26 cellular contexts compared by ENCODE assay signal in the genomic region with DNA sequence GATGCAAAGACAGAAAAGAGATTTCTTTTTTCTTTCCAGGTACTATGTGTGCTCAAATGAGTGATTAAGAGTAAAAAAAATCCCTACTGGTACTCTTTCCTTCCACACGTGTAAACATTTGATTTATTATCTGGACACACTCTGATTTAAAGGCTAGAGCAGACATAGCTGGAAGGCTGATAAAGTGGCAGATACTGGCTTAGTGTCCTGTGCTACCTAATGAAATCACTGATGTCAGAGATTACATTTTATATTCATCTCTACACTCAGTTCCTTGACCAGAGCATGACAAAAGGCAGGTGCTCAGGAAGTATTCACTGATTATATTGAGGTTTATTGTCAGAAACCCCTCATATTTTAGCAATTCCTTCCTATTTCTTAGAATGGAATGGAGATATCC.
DNase-seq lines count a peak whose midpoint lies in the region; ATAC-seq, FAIRE-seq and TF ChIP-seq lines count a peak whose summit lies in the region.
"Had no signal": no experiment of that assay in that cellular context is flagged by ENCODE, and none has a peak within 500 bp of the region (broad histone marks: within the 10 kb centered on the region; RNA-seq: fewer than 3 reads in every experiment).

No MANE protein-coding gene starts in this region.

- no peak for ATAC-seq in K562
- ATAC-seq in activated CD4-positive, CD25-positive, alpha-beta regulatory T cell treated with anti-CD3 and anti-CD28 coated beads, Interleukin-2, amount 50 U/mL, for 24 hours, result no peak
- ATAC-seq in HG03045 (IDR thresholded peaks at IDR 0.05; ENCODE audit: unreplicated experiment), result no peak
- ATAC-seq: A549, GM12878, GM23338, HCT116 had no signal

- DNase-seq in RPMI7951 (ENCODE audit: low read depth) (peak; percentile 17), SK-N-SH (no peak), K562 (ENCODE audit: extremely low read depth in 1 of 4, low spot score in 3 of 4) (no peak), middle frontal gyrus (ENCODE audit: extremely low spot score, low spot score) (no peak), NCI-H510A (lab: John Stamatoyannopoulos, UW) (no peak)
- DNase-seq: 8988T; ACHN; AML-193; BE2C; CD4-positive, alpha-beta T cell; CD8-positive, alpha-beta memory T cell; DMS 273 treated with DMSO at 0.1 percent for 48 hours; DMS79; EL; GDM1; H9 had no signal

- TF ChIP-seq CTCF in 22Rv1 (IDR thresholded peaks at IDR 0.05) (no peak), SK-N-SH (IDR thresholded peaks at IDR 0.05) (no peak), K562 (IDR thresholded peaks at IDR 0.05 in 2 of 3, conservative IDR thresholded peaks at IDR 0.05 in 1 of 3; ENCODE audit: insufficient read depth in 2 of 3, low read depth in 1 of 3, low read length in 3 of 3) (no peak)

- CTCF ChIA-PET in SK-N-SH (lab: Yijun Ruan, JAX) (interaction anchor here (1.2 kb wide), 1 partner anchor 152 kb away, joined by 3 read pairs; no protein-coding TSS in a partner anchor), K562 (lab: Yijun Ruan, JAX; ENCODE audit: low intra/inter-chr PET ratio) (no interaction called here)

- H3K27ac ChIP-seq in 22Rv1 (peak overlapping the region; percentile 24; the same call in 1 of the 2 replicates), SK-N-SH (ENCODE audit: low read depth in 2 of 2, low read length in 1 of 2) (no peak overlapping the region), K562 (ENCODE audit: extremely low read depth, low read depth, low read length) (no peak overlapping the region)
- H3K27ac ChIP-seq: A549; BLaER1 treated with 17β-estradiol and CSF1 and Interleukin-3, amounts not matched to agents 10 nM and 100 nM had no signal

- no peaks in the 10 kb centered on the region for H3F3A ChIP-seq in SK-N-SH (replicated peaks; ENCODE audit: insufficient read depth)

- WGBS in SK-N-SH (ENCODE audit: low lambda C conversion rate), result 19% methylated on average over 1 of the region's 1 CpG
- 0% methylated on average over 1 of the region's 1 CpG for WGBS in K562 (ENCODE audit: insufficient coverage, low coverage, missing lambda C conversion rate)

- TF ChIP-seq EP300 in SK-N-SH (IDR thresholded peaks at IDR 0.05; ENCODE audit: borderline replicate concordance in 1 of 2, low read depth in 1 of 2, low read length in 1 of 2), result peak in 1 of 2 experiments; percentile 66; a peak in 1 of 4 replicates
- no peak for TF ChIP-seq EP300 in K562 (IDR thresholded peaks at IDR 0.05; ENCODE audit: low read length)

- H3K4me1 ChIP-seq in SK-N-SH (ENCODE audit: control insufficient read depth in 1 of 2, insufficient read depth in 2 of 2, low read depth in 1 of 2, low read length in 1 of 2) (no peaks in the 10 kb centered on the region), K562 (replicated peaks in 1 of 2; ENCODE audit: control insufficient read depth in 2 of 2, insufficient read depth in 2 of 2, low read length in 2 of 2) (no peaks in the 10 kb centered on the region)
- H3K4me1 ChIP-seq: A549; BLaER1 treated with 17β-estradiol and CSF1 and Interleukin-3, amounts not matched to agents 10 nM and 100 nM had no signal

- in situ Hi-C loops in K562 (cut with MboI), result no loop called here

- TF ChIP-seq RAD21 in SK-N-SH (IDR thresholded peaks at IDR 0.05; ENCODE audit: low read length) (no peak), K562 (CRISPR knock-in tag; conservative IDR thresholded peaks at IDR 0.05 in 1 of 2, IDR thresholded peaks at IDR 0.05 in 1 of 2) (no peak)

- H2AFZ ChIP-seq in SK-N-SH (ENCODE audit: low read depth) (no peak overlapping the region), K562 (ENCODE audit: low read depth, low read length) (no peak overlapping the region)
- H2AFZ ChIP-seq: GM23338 had no signal

- H3K36me3 ChIP-seq in SK-N-SH (replicated peaks in 1 of 2; ENCODE audit: control insufficient read depth in 1 of 2, insufficient read depth in 2 of 2, low read length in 1 of 2) (peaks cover 0 to 22% of the 10 kb centered on the region in 2 experiments), K562 (ENCODE audit: control insufficient read depth, insufficient read depth, low read length) (no peaks in the 10 kb centered on the region)
- H3K36me3 ChIP-seq: BE2C had no signal

- H3K9ac ChIP-seq in SK-N-SH, result no peak overlapping the region
- H3K9ac ChIP-seq in K562 (ENCODE audit: insufficient read depth in 1 of 2, low read depth in 2 of 2, low read length in 2 of 2), result no peak overlapping the region
- H3K9ac ChIP-seq: BLaER1 treated with 17β-estradiol and CSF1 and Interleukin-3, amounts not matched to agents 10 nM and 100 nM had no signal

- no peaks in the 10 kb centered on the region for H3K9me2 ChIP-seq in SK-N-SH

- no peak overlapping the region for H3K4me2 ChIP-seq in SK-N-SH
- no peak overlapping the region for H3K4me2 ChIP-seq in K562 (ENCODE audit: insufficient read depth, low read length)
- H3K4me2 ChIP-seq: A549; BLaER1 treated with 17β-estradiol and CSF1 and Interleukin-3, amounts not matched to agents 10 nM and 100 nM; GM23338 had no signal

- H3K9me1 ChIP-seq in K562 (ENCODE audit: control insufficient read depth, insufficient read depth, low read length), result no peaks in the 10 kb centered on the region

- intact Hi-C loops in K562 (cut with micrococcal nuclease), result no loop called here

- no peak for TF ChIP-seq POLR2A in K562 (conservative IDR thresholded peaks at IDR 0.05)

- FAIRE-seq in K562 (lab: Jason Lieb, UNC), result no peak
- FAIRE-seq: A549, D721Med, GM12878, GM18507 had no signal

- BruUV-seq in K562 (replicated peaks; lab: Mats Ljungman, UMichigan), result no TSS peak

- POLR2A ChIA-PET in SK-N-SH (lab: Yijun Ruan, JAX) (no interaction called here), K562 (lab: Yijun Ruan, JAX) (interaction anchor here (0.5 kb wide), 2 partner anchors 8 to 61 kb away, joined by 3 read pairs; no protein-coding TSS in a partner anchor)

- H4K20me1 ChIP-seq in SK-N-SH (ENCODE audit: insufficient read depth) (no peaks in the 10 kb centered on the region), K562 (replicated peaks; ENCODE audit: control insufficient read depth, insufficient read depth, low read length) (no peaks in the 10 kb centered on the region)
- H4K20me1 ChIP-seq: BLaER1 treated with 17β-estradiol and CSF1 and Interleukin-3, amounts not matched to agents 10 nM and 100 nM had no signal

- no peaks in the 10 kb centered on the region for H3K27me3 ChIP-seq in SK-N-SH (ENCODE audit: insufficient read depth)
- no peaks in the 10 kb centered on the region for H3K27me3 ChIP-seq in K562 (ENCODE audit: control insufficient read depth in 2 of 2, insufficient read depth in 2 of 2, low read length in 2 of 2)
- H3K27me3 ChIP-seq: BE2C; BLaER1 treated with 17β-estradiol and CSF1 and Interleukin-3, amounts not matched to agents 10 nM and 100 nM had no signal

- H3K79me2 ChIP-seq in SK-N-SH (ENCODE audit: insufficient read depth) (no peaks in the 10 kb centered on the region), K562 (ENCODE audit: control insufficient read depth, insufficient read depth, low read length) (no peaks in the 10 kb centered on the region)

- no peak overlapping the region for H3K4me3 ChIP-seq in SK-N-SH (ENCODE audit: low read depth in 2 of 2, low read length in 1 of 2)
- H3K4me3 ChIP-seq in K562, result no peak overlapping the region
- H3K4me3 ChIP-seq: A549; BLaER1 treated with 17β-estradiol and CSF1 and Interleukin-3, amounts not matched to agents 10 nM and 100 nM; GM12878; GM23338 had no signal

- H3K9me3 ChIP-seq in SK-N-SH (peaks cover 24% of the 10 kb centered on the region; the same call in 1 of the 2 replicates), K562 (replicated peaks; ENCODE audit: control insufficient read depth, insufficient read depth, low read depth, low read length) (peaks cover 3% of the 10 kb centered on the region)
- H3K9me3 ChIP-seq: BE2C had no signal

TF ChIP-seq in SK-N-SH, 30 proteins besides CTCF, POLR2A, EP300 and RAD21 (continues in another document):
- TF ChIP-seq TAF1 (IDR thresholded peaks at IDR 0.05; ENCODE audit: borderline replicate concordance, low read depth, low read length) (no peak), MXI1 (IDR thresholded peaks at IDR 0.05; ENCODE audit: low read depth, low read length) (no peak), FOXJ3 (CRISPR knock-in tag; IDR thresholded peaks at IDR 0.05) (no peak), TEAD4 (IDR thresholded peaks at IDR 0.05; ENCODE audit: borderline replicate concordance, insufficient read depth) (no peak), GATA2 (CRISPR knock-in tag; IDR thresholded peaks at IDR 0.05) (peak; percentile 89), RCOR1 (IDR thresholded peaks at IDR 0.05; ENCODE audit: low read length) (peak; percentile 49; the same call in 1 of the 2 replicates)
- TF ChIP-seq, protein P1, sequence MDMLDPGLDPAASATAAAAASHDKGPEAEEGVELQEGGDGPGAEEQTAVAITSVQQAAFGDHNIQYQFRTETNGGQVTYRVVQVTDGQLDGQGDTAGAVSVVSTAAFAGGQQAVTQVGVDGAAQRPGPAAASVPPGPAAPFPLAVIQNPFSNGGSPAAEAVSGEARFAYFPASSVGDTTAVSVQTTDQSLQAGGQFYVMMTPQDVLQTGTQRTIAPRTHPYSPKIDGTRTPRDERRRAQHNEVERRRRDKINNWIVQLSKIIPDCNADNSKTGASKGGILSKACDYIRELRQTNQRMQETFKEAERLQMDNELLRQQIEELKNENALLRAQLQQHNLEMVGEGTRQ (IDR thresholded peaks at IDR 0.05; ENCODE audit: borderline replicate concordance, low read depth, low read length), result no peak

TF ChIP-seq in K562, 482 proteins besides CTCF, POLR2A, EP300 and RAD21:
- TF ChIP-seq RCOR1 (IDR thresholded peaks at IDR 0.05; ENCODE audit: borderline replicate concordance in 1 of 2, low read depth in 2 of 2, low read length in 2 of 2) (0 out of 4 replicates have a peak, but pooled peaks of 1 of the 2 experiments have one; percentile 11), MEIS2 (IDR thresholded peaks at IDR 0.05; ENCODE audit: partially characterized antibody) (peak; percentile 27), TCFL5 (CRISPR knock-in tag; conservative IDR thresholded peaks at IDR 0.05) (no peak), ZNF212 (CRISPR knock-in tag; IDR thresholded peaks at IDR 0.05) (no peak), ARHGAP35 (IDR thresholded peaks at IDR 0.05; ENCODE audit: partially characterized antibody) (no peak), KLF10 (CRISPR knock-in tag; IDR thresholded peaks at IDR 0.05) (no peak), GABPB2 (CRISPR knock-in tag; conservative IDR thresholded peaks at IDR 0.05) (no peak), KAT8 (IDR thresholded peaks at IDR 0.05; ENCODE audit: low read depth) (no peak)
